Comparison of ENCODE assay signal across 15 cellular contexts in genomic region chr2:57696016-57696415, GRCh38.
A peak's percentile ranks its signal among the peaks of the same experiment; 100 is the strongest.
DNase-seq lines count a peak whose midpoint lies in the region; ATAC-seq and TF ChIP-seq lines count a peak whose summit lies in the region.
"Had no signal": no experiment of that assay in that cellular context is flagged by ENCODE, and none has a peak within 500 bp of the region (broad histone marks: within the 10 kb centered on the region; RNA-seq: fewer than 3 reads in every experiment).

No MANE protein-coding gene starts in this region.

- no peak overlapping the region for H3K27ac Mint-ChIP-seq in MCF 10A (ENCODE audit: low read depth, unreplicated experiment)
- H3K27ac Mint-ChIP-seq: activated CD4-positive, alpha-beta memory T cell treated with anti-CD3 and anti-CD28 coated beads for 36 hours; activated T-helper 2 cell treated with anti-CD3 and anti-CD28 coated beads, Interferon-gamma antibody, Interleukin-2, Interleukin-4, amounts not matched to agents 10 μg/mL and 5 μg/mL and 100 μg/mL, durations not matched to agents 14 hours and 24 hours and 36 hours; IgD-negative memory B cell; progenitor cell of endocrine pancreas had no signal

- ATAC-seq in foreskin keratinocyte (peak; percentile 96), HG02571 (IDR thresholded peaks at IDR 0.05; ENCODE audit: unreplicated experiment) (no peak)

- no peak overlapping the region for H3K4me3 ChIP-seq in breast epithelium

- H3K27me3 ChIP-seq in breast epithelium (no peaks in the 10 kb centered on the region), foreskin keratinocyte (no peaks in the 10 kb centered on the region)

- no peaks in the 10 kb centered on the region for H3K4me1 Mint-ChIP-seq in MCF 10A (ENCODE audit: insufficient read depth, unreplicated experiment)

- H3K36me3 ChIP-seq in breast epithelium, result no peaks in the 10 kb centered on the region

- POLR2A ChIA-PET in MCF 10A (lab: Yijun Ruan, JAX), result interaction anchor here (0.6 kb wide), 1 partner anchor 17 kb away, joined by 3 read pairs; no protein-coding TSS in a partner anchor

- no peaks in the 10 kb centered on the region for H3K9me3 Mint-ChIP-seq in MCF 10A (ENCODE audit: unreplicated experiment)
- H3K9me3 Mint-ChIP-seq: activated T-helper 2 cell treated with anti-CD3 and anti-CD28 coated beads, Interferon-gamma antibody, Interleukin-2, Interleukin-4, amounts not matched to agents 10 μg/mL and 5 μg/mL and 100 μg/mL, durations not matched to agents 14 hours and 24 hours and 36 hours had no signal

- H3K27ac ChIP-seq in breast epithelium (no peak overlapping the region), foreskin keratinocyte (no peak overlapping the region)

- intact Hi-C loops in MCF 10A (cut with micrococcal nuclease) (no loop called here), breast epithelium (cut with DNase I; ENCODE audit: low total_unique reads) (no loop called here)

- TF ChIP-seq POLR2A in breast epithelium (IDR thresholded peaks at IDR 0.05), result no peak

- DNase-seq in MCF 10A (ENCODE audit: unreplicated experiment) (peak; percentile 86), breast epithelium (ENCODE audit: low spot score in 2 of 2) (no peak), RKO (ENCODE audit: low spot score) (peak; percentile 16), foreskin keratinocyte (peak; percentile 48 to 76), GM13977 (ENCODE audit: low spot score) (no peak), NCI-H526 (lab: John Stamatoyannopoulos, UW) (no peak), SKM-1 treated with dmso at 0.1 percent for 144 hours (lab: John Stamatoyannopoulos, UW; ENCODE audit: unreplicated experiment) (no peak)
- DNase-seq: activated CD4-positive, alpha-beta memory T cell treated with anti-CD3 and anti-CD28 coated beads for 36 hours; DND-41; NCI-H1930; T-helper 2 cell had no signal

- H3K27me3 Mint-ChIP-seq in MCF 10A (ENCODE audit: insufficient read depth, unreplicated experiment), result no peaks in the 10 kb centered on the region
- H3K27me3 Mint-ChIP-seq: activated CD4-positive, alpha-beta memory T cell treated with anti-CD3 and anti-CD28 coated beads for 36 hours; IgD-negative memory B cell; progenitor cell of endocrine pancreas had no signal

- H3K4me1 ChIP-seq in breast epithelium (no peaks in the 10 kb centered on the region), foreskin keratinocyte (no peaks in the 10 kb centered on the region)

- CTCF ChIA-PET in MCF 10A (lab: Yijun Ruan, JAX), result interaction anchor here (0.6 kb wide), 1 partner anchor 985 kb away, joined by 4 read pairs; no protein-coding TSS in a partner anchor

- H3K36me3 Mint-ChIP-seq in MCF 10A (ENCODE audit: insufficient read depth, unreplicated experiment), result no peaks in the 10 kb centered on the region
- H3K36me3 Mint-ChIP-seq: activated CD4-positive, alpha-beta memory T cell treated with anti-CD3 and anti-CD28 coated beads for 36 hours had no signal

- BruUV-seq in MCF 10A (replicated peaks; lab: Mats Ljungman, UMichigan), result no TSS peak

- in situ Hi-C loops in GM13977 (cut with MboI; ENCODE audit: low pct_unique_long_range_greater_than_20kb, low sequenced_read_pairs, unreplicated experiment), result no loop called here

- TF ChIP-seq CTCF in MCF 10A (IDR thresholded peaks at IDR 0.05; ENCODE audit: unreplicated experiment) (no peak), breast epithelium (IDR thresholded peaks at IDR 0.05) (no peak), foreskin keratinocyte (conservative IDR thresholded peaks at IDR 0.05) (no peak), GM13977 (IDR thresholded peaks at IDR 0.05; ENCODE audit: extremely low read depth, insufficient read depth, missing control alignments) (no peak)

- H3K9me3 ChIP-seq in breast epithelium, result peaks cover 1 to 8% of the 10 kb centered on the region in 2 donors

- H3K4me3 Mint-ChIP-seq in MCF 10A (ENCODE audit: unreplicated experiment), result no peak overlapping the region
- H3K4me3 Mint-ChIP-seq: activated CD4-positive, alpha-beta memory T cell treated with anti-CD3 and anti-CD28 coated beads for 36 hours; IgD-negative memory B cell had no signal

Comparison
In these comparisons a context has a peak if more than half of its experiments do, and no peak if none do; other contexts are left out.
1. DNase-seq: peak in MCF 10A (single experiment), RKO (single experiment) and foreskin keratinocyte (2 of 2); none in breast epithelium (0 of 2), GM13977 (single experiment), NCI-H526 (0 of 2) and SKM-1 treated with dmso at 0.1 percent for 144 hours (single experiment).